ENCODE assay signal across 25 cellular contexts in genomic region chr16:3475604-3476375, GRCh38. TPM values are rescaled to one million over a fixed set of nuclear protein-coding genes. Genes with fewer than 3 reads are reported as not detected.
DNase-seq lines count a peak whose midpoint lies in the region; ATAC-seq lines count a peak whose summit lies in the region.
"Had no signal": no experiment of that assay in that cellular context is flagged by ENCODE, and none has a peak within 500 bp of the region (broad histone marks: within the 10 kb centered on the region; RNA-seq: fewer than 3 reads in every experiment).

No MANE protein-coding gene starts in this region.

- peak overlapping the region; percentile 17 for H3K27ac ChIP-seq in substantia nigra (ENCODE audit: low read depth, low read length, poor library complexity, severe bottlenecking)
- H3K27ac ChIP-seq: ovary, tibial artery had no signal

- peaks cover 22% of the 10 kb centered on the region for H3K4me1 Mint-ChIP-seq in activated naive CD8-positive, alpha-beta T cell (ENCODE audit: low read depth)
- peaks cover 18% of the 10 kb centered on the region for H3K4me1 Mint-ChIP-seq in activated naive CD8-positive, alpha-beta T cell treated with anti-CD3 and anti-CD28 coated beads for 36 hours
- peaks cover 30% of the 10 kb centered on the region for H3K4me1 Mint-ChIP-seq in central memory CD8-positive, alpha-beta T cell
- H3K4me1 Mint-ChIP-seq in memory B cell: peaks cover 3% of the 10 kb centered on the region

- H3K27me3 Mint-ChIP-seq in activated naive CD8-positive, alpha-beta T cell: no peaks in the 10 kb centered on the region
- no peaks in the 10 kb centered on the region for H3K27me3 Mint-ChIP-seq in activated naive CD8-positive, alpha-beta T cell treated with anti-CD3 and anti-CD28 coated beads for 36 hours
- no peaks in the 10 kb centered on the region for H3K27me3 Mint-ChIP-seq in central memory CD8-positive, alpha-beta T cell
- no peaks in the 10 kb centered on the region for H3K27me3 Mint-ChIP-seq in memory B cell
- H3K27me3 Mint-ChIP-seq: activated naive CD4-positive, alpha-beta T cell treated with anti-CD3 and anti-CD28 coated beads, Interleukin-2, amount 10 ng/mL, durations not matched to agents 7 days and 5 days; stimulated activated naive CD8-positive, alpha-beta T cell treated with anti-CD3 and anti-CD28 coated beads, Interleukin-15, Interleukin-2, amounts not matched to agents 100 ng/mL and 50 ng/mL, for 24 hours had no signal

- H3K4me3 Mint-ChIP-seq in activated naive CD8-positive, alpha-beta T cell: no peak overlapping the region
- H3K4me3 Mint-ChIP-seq in activated naive CD8-positive, alpha-beta T cell treated with anti-CD3 and anti-CD28 coated beads for 36 hours: no peak overlapping the region
- no peak overlapping the region for H3K4me3 Mint-ChIP-seq in central memory CD8-positive, alpha-beta T cell
- no peak overlapping the region for H3K4me3 Mint-ChIP-seq in memory B cell
- H3K4me3 Mint-ChIP-seq: activated naive CD4-positive, alpha-beta T cell treated with anti-CD3 and anti-CD28 coated beads, Interleukin-2, amount 10 ng/mL, durations not matched to agents 7 days and 5 days; activated T-cell treated with anti-CD3 and anti-CD28 coated beads, Interleukin-2, amount 50 U/mL, for 4 hours; stimulated activated naive CD8-positive, alpha-beta T cell treated with anti-CD3 and anti-CD28 coated beads, Interleukin-15, Interleukin-2, amounts not matched to agents 100 ng/mL and 50 ng/mL, for 24 hours had no signal

- peak overlapping the region; percentile 41 for H3K27ac Mint-ChIP-seq in activated naive CD8-positive, alpha-beta T cell
- no peak overlapping the region for H3K27ac Mint-ChIP-seq in activated naive CD8-positive, alpha-beta T cell treated with anti-CD3 and anti-CD28 coated beads for 36 hours
- peak overlapping the region; percentile 73 for H3K27ac Mint-ChIP-seq in central memory CD8-positive, alpha-beta T cell (ENCODE audit: low read depth)
- H3K27ac Mint-ChIP-seq in memory B cell: peak overlapping the region; percentile 25
- H3K27ac Mint-ChIP-seq: activated naive CD4-positive, alpha-beta T cell treated with anti-CD3 and anti-CD28 coated beads, Interleukin-2, amount 10 ng/mL, durations not matched to agents 7 days and 5 days; stimulated activated naive CD8-positive, alpha-beta T cell treated with anti-CD3 and anti-CD28 coated beads, Interleukin-15, Interleukin-2, amounts not matched to agents 100 ng/mL and 50 ng/mL, for 24 hours had no signal

- no peak for DNase-seq in activated naive CD8-positive, alpha-beta T cell treated with anti-CD3 and anti-CD28 coated beads for 36 hours
- DNase-seq in central memory CD8-positive, alpha-beta T cell (ENCODE audit: low spot score in 2 of 2): no peak
- DNase-seq in memory B cell (ENCODE audit: low spot score in 2 of 2): no peak
- DNase-seq in substantia nigra (lab: John Stamatoyannopoulos, UW): no peak
- DNase-seq in HuH-7 (ENCODE audit: low spot score): no peak
- DNase-seq in DMS53 (lab: John Stamatoyannopoulos, UW): no peak
- DNase-seq: activated CD4-positive, alpha-beta T cell treated with anti-CD3 and anti-CD28 coated beads for 48 hours; activated naive CD4-positive, alpha-beta T cell treated with anti-CD3 and anti-CD28 coated beads, Interleukin-2, amount 10 ng/mL, durations not matched to agents 7 days and 5 days; activated T-cell treated with anti-CD3 and anti-CD28 coated beads, Interleukin-2, amount 50 U/mL, for 4 hours; anterior cingulate cortex; DMS79; GF-D8; mesenchymal stem cell; NCI-H1436 treated with DMSO at 0.1 percent for 48 hours; ovary; PC-3; stimulated activated CD4-positive, alpha-beta T cell treated with anti-CD3 and anti-CD28 coated beads, Interleukin-4, amount 100 ng/mL, for 4 hours; T-helper 1 cell; tibial artery had no signal

- H3K9me3 Mint-ChIP-seq in activated naive CD8-positive, alpha-beta T cell (ENCODE audit: low read depth): no peaks in the 10 kb centered on the region
- H3K9me3 Mint-ChIP-seq in activated naive CD8-positive, alpha-beta T cell treated with anti-CD3 and anti-CD28 coated beads for 36 hours: peaks cover 3% of the 10 kb centered on the region
- H3K9me3 Mint-ChIP-seq in central memory CD8-positive, alpha-beta T cell: no peaks in the 10 kb centered on the region
- H3K9me3 Mint-ChIP-seq in memory B cell: no peaks in the 10 kb centered on the region
- H3K9me3 Mint-ChIP-seq: activated naive CD4-positive, alpha-beta T cell treated with anti-CD3 and anti-CD28 coated beads, Interleukin-2, amount 10 ng/mL, durations not matched to agents 7 days and 5 days; activated T-cell treated with anti-CD3 and anti-CD28 coated beads, Interleukin-2, amount 50 U/mL, for 4 hours; stimulated activated naive CD8-positive, alpha-beta T cell treated with anti-CD3 and anti-CD28 coated beads, Interleukin-15, Interleukin-2, amounts not matched to agents 100 ng/mL and 50 ng/mL, for 24 hours had no signal

- H3K36me3 Mint-ChIP-seq in activated naive CD8-positive, alpha-beta T cell: no peaks in the 10 kb centered on the region
- H3K36me3 Mint-ChIP-seq in activated naive CD8-positive, alpha-beta T cell treated with anti-CD3 and anti-CD28 coated beads for 36 hours: peaks cover 16% of the 10 kb centered on the region
- H3K36me3 Mint-ChIP-seq in central memory CD8-positive, alpha-beta T cell (ENCODE audit: insufficient read depth): peaks cover 19% of the 10 kb centered on the region
- peaks cover 27% of the 10 kb centered on the region for H3K36me3 Mint-ChIP-seq in memory B cell

- no peak for ATAC-seq in central memory CD8-positive, alpha-beta T cell (replicated peaks; ENCODE audit: extremely low read depth, poor library complexity, severe bottlenecking)
- ATAC-seq in memory B cell (ENCODE audit: low read depth): no peak
- no peak for ATAC-seq in GM21423 (IDR thresholded peaks at IDR 0.05; ENCODE audit: unreplicated experiment)
- ATAC-seq: activated T-cell treated with anti-CD3 and anti-CD28 coated beads, Interleukin-2, amount 50 U/mL, for 4 hours; PC-3 had no signal

RNA-seq across cellular contexts. Expression of gene C16orf90, which starts 19.5 kb away (rescaled TPM):
- total RNA-seq in activated naive CD8-positive, alpha-beta T cell treated with anti-CD3 and anti-CD28 coated beads for 36 hours: not detected
- total RNA-seq: activated CD8-positive, alpha-beta memory T cell treated with anti-CD3 and anti-CD28 coated beads for 36 hours; activated T-cell treated with anti-CD3 and anti-CD28 coated beads, Interleukin-2, amount 50 U/mL, for 4 hours; dermis microvascular lymphatic vessel endothelial cell; NCI-H460; ovary; PC-3 had no signal

RNA-seq across cellular contexts. Expression of gene CLUAP1, which starts 25.0 kb away (rescaled TPM):
- total RNA-seq in activated naive CD8-positive, alpha-beta T cell treated with anti-CD3 and anti-CD28 coated beads for 36 hours: 10 to 100 TPM in 1 of 2 experiments, 1 to 10 TPM in 1; 8.8 to 10.1 TPM

RNA-seq across cellular contexts. Expression of gene NAA60, which starts 32.3 kb away (rescaled TPM):
- total RNA-seq in activated naive CD8-positive, alpha-beta T cell treated with anti-CD3 and anti-CD28 coated beads for 36 hours: 10 to 100 TPM; 37.5 to 38.2 TPM

RNA-seq across cellular contexts. Expression of gene ZNF597, which starts 32.5 kb away (rescaled TPM):
- 1 to 10 TPM; 2.7 TPM for total RNA-seq in activated naive CD8-positive, alpha-beta T cell treated with anti-CD3 and anti-CD28 coated beads for 36 hours
- total RNA-seq: PC-3 had no signal
